ENCODE assay signal across 10 cellular contexts in the genomic region with DNA sequence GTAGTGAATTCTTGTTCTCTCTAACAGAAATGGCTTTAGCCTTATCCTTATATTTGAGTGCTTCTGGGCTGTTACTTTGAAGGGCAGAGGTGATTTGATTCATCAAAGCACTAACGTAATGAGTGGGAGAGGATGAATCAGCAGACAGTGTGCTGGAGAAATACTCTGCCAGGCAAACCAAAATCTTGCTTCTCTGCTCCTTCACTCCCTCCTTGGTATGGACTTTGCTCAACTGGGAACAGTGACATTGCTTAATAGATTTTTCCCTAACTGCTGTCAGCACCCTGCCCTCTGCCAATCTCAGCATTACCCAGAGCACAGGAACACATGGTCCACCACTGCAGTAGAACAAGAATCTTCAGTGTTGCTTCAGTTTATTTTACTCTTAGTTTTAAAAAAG. TPM values are rescaled to one million over a fixed set of nuclear protein-coding genes. Genes with fewer than 3 reads are reported as not detected.
A peak's percentile ranks its signal among the peaks of the same experiment; 100 is the strongest.
DNase-seq lines count a peak whose midpoint lies in the region; ATAC-seq and TF ChIP-seq lines count a peak whose summit lies in the region.
"Had no signal": no experiment of that assay in that cellular context is flagged by ENCODE, and none has a peak within 500 bp of the region (broad histone marks: within the 10 kb centered on the region; RNA-seq: fewer than 3 reads in every experiment).

No MANE protein-coding gene starts in this region.

- H3K4me3 ChIP-seq in AG10803 (ENCODE audit: low read length) (no peak overlapping the region), colonic mucosa (no peak overlapping the region)

- peaks cover 8% of the 10 kb centered on the region for H3K9me3 Mint-ChIP-seq in mesothelial cell of epicardium
- H3K9me3 Mint-ChIP-seq: memory B cell had no signal

- intact Hi-C loops in colonic mucosa (cut with DNase I): no loop called here

- H3K36me3 Mint-ChIP-seq in mesothelial cell of epicardium: peaks cover 3% of the 10 kb centered on the region

- H3K4me3 Mint-ChIP-seq in mesothelial cell of epicardium: no peak overlapping the region
- H3K4me3 Mint-ChIP-seq: memory B cell had no signal

- H3K27me3 Mint-ChIP-seq in mesothelial cell of epicardium (ENCODE audit: low read depth): no peaks in the 10 kb centered on the region
- H3K27me3 Mint-ChIP-seq: memory B cell had no signal

- H3K27me3 ChIP-seq in colonic mucosa: no peaks in the 10 kb centered on the region

- H3K4me1 ChIP-seq in colonic mucosa: peaks cover 11% of the 10 kb centered on the region

- DNase-seq in AG10803 (ENCODE audit: low read depth) (peak; percentile 94), colonic mucosa (peak; percentile 29), mesothelial cell of epicardium (ENCODE audit: low spot score in 2 of 2, unreplicated experiment in 2 of 2) (no peak), NCI-H1436 treated with DMSO at 0.1 percent for 48 hours (lab: John Stamatoyannopoulos, UW) (no peak), G401 (ENCODE audit: low spot score) (no peak), NCI-H1105 treated with DMSO at 0.1 percent for 48 hours (lab: John Stamatoyannopoulos, UW) (no peak)
- DNase-seq: KBM-7 had no signal

- H3K27ac ChIP-seq in colonic mucosa: peak overlapping the region; percentile 12

- in situ Hi-C loops in G401 (cut with HindIII; ENCODE audit: low sequenced_read_pairs): no loop called here

- H3K27ac Mint-ChIP-seq in mesothelial cell of epicardium: peak overlapping the region; percentile 49
- H3K27ac Mint-ChIP-seq: memory B cell had no signal

- no peak for TF ChIP-seq CTCF in AG10803 (conservative IDR thresholded peaks at IDR 0.05; ENCODE audit: low read length)
- no peak for TF ChIP-seq CTCF in colonic mucosa (IDR thresholded peaks at IDR 0.05)
- no peak for TF ChIP-seq CTCF in mesothelial cell of epicardium (IDR thresholded peaks at IDR 0.05; ENCODE audit: unreplicated experiment)

- peak; percentile 60 for ATAC-seq in HG03565 (IDR thresholded peaks at IDR 0.05; ENCODE audit: unreplicated experiment)
- no peak for ATAC-seq in HG03039 (IDR thresholded peaks at IDR 0.05; ENCODE audit: unreplicated experiment)

- no peak overlapping the region for H3K9ac ChIP-seq in colonic mucosa (ENCODE audit: low read depth in 2 of 2, low read length in 2 of 2)

- peaks cover 3% of the 10 kb centered on the region for H3K4me1 Mint-ChIP-seq in mesothelial cell of epicardium

- no peaks in the 10 kb centered on the region for H3K36me3 ChIP-seq in colonic mucosa

- H3K9me3 ChIP-seq in colonic mucosa: no peaks in the 10 kb centered on the region

RNA-seq across cellular contexts. Expression of a gene that starts 56.0 kb away (rescaled TPM):
- 100 to 1,000 TPM; 129 to 168 TPM for total RNA-seq in colonic mucosa
- total RNA-seq in mesothelial cell of epicardium: 60.7 to 65.1 TPM (median 64.6 TPM) in 3 replicates
- 0.06 TPM in 1 of 2 replicates, not detected in the other for total RNA-seq in G401 (2014; rRNA removed; shearing (Covaris generic))

Comparison
In these comparisons a context has a peak if more than half of its experiments do, and no peak if none do; other contexts are left out.
1. DNase-seq: peak in AG10803 (single experiment) and colonic mucosa (single experiment); none in mesothelial cell of epicardium (0 of 2), NCI-H1436 treated with DMSO at 0.1 percent for 48 hours (single experiment), G401 (single experiment) and NCI-H1105 treated with DMSO at 0.1 percent for 48 hours (single experiment).
2. RNA of a gene that starts 56.0 kb away (total RNA-seq): 129 to 168 TPM in colonic mucosa and 60.7 to 65.1 TPM in mesothelial cell of epicardium; 0.06 TPM in G401; every median in the first group is over 10 times any median in the second.